7 cellular contexts compared by ENCODE assay signal in genomic region chr13:54912367-54912766, GRCh38.
"Had no signal": no experiment of that assay in that cellular context is flagged by ENCODE, and none has a peak within 500 bp of the region (broad histone marks: within the 10 kb centered on the region; RNA-seq: fewer than 3 reads in every experiment).

No MANE protein-coding gene starts in this region.

- H3K27ac ChIP-seq: HL-60, KMS-11 had no signal

- DNase-seq: IMR-90, KBM-7, KG1 had no signal

- H3K4me3 ChIP-seq: K562 had no signal

- H3K9ac ChIP-seq: KMS-11 had no signal

- H3K4me2 ChIP-seq: KMS-11 had no signal

- ATAC-seq: K562 had no signal

- FAIRE-seq: HTR-8/SVneo, K562 had no signal
